ENCODE assay signal across 9 cellular contexts in genomic region chr2:219248845-219249202, GRCh38. TPM values are rescaled to one million over a fixed set of nuclear protein-coding genes. Genes with fewer than 3 reads are reported as not detected.
DNase-seq lines count a peak whose midpoint lies in the region; ATAC-seq, FAIRE-seq and TF ChIP-seq lines count a peak whose summit lies in the region.
"Had no signal": no experiment of that assay in that cellular context is flagged by ENCODE, and none has a peak within 500 bp of the region (broad histone marks: within the 10 kb centered on the region; RNA-seq: fewer than 3 reads in every experiment).

No MANE protein-coding gene starts in this region.

- RAD21 ChIA-PET in GM12878 (lab: Charles Lee; ENCODE audit: unreplicated experiment), result interaction anchor here (0.5 to 3.2 kb wide), 15 partner anchors 9 to 893 kb away, joined by 3 to 46 read pairs (median 5); partner anchors contain the start of genes ANKZF1, ATG9A, CNPPD1 and DNAJB2

- peak overlapping the region; percentile 58 for H3K27ac ChIP-seq in GM12878 (ENCODE audit: control insufficient read depth, insufficient read depth)
- H3K27ac ChIP-seq in urinary bladder (ENCODE audit: low read depth), result peak overlapping the region; percentile 71

- no peak for ATAC-seq in GM12878

- H4K20me1 ChIP-seq in GM12878 (ENCODE audit: control insufficient read depth, insufficient read depth), result 0 out of 2 replicates have a peak, but pooled peaks cover 4% of the 10 kb centered on the region

- peaks cover 16% of the 10 kb centered on the region for H3K36me3 Mint-ChIP-seq in activated naive CD4-positive, alpha-beta T cell treated with anti-CD3 and anti-CD28 coated beads, Interleukin-2, amount 50 U/mL, for 24 hours
- H3K36me3 Mint-ChIP-seq in mesothelial cell of epicardium, result no peaks in the 10 kb centered on the region

- no peak for TF ChIP-seq RAD21 in GM12878 (IDR thresholded peaks at IDR 0.05; ENCODE audit: insufficient read depth, low read depth, low read length)

- peak overlapping the region; percentile 13; the same call in 1 of the 2 replicates for H3K9ac ChIP-seq in GM12878 (ENCODE audit: control insufficient read depth, insufficient read depth, low read length)

- in situ Hi-C loops in GM12878 (cut with MboI), result no loop called here

- TF ChIP-seq CTCF in GM12878 (IDR thresholded peaks at IDR 0.05 in 2 of 3, conservative IDR thresholded peaks at IDR 0.05 in 1 of 3; ENCODE audit: control insufficient read depth in 2 of 3, extremely low read depth in 1 of 3, insufficient read depth in 1 of 3, low read depth in 3 of 3, low read length in 3 of 3) (no peak), mesothelial cell of epicardium (IDR thresholded peaks at IDR 0.05; ENCODE audit: unreplicated experiment) (no peak)

- SMC1A ChIA-PET in GM12878 (lab: Charles Lee; ENCODE audit: uncharacterized antibody, unreplicated experiment), result interaction anchor here (1.2 to 8.6 kb wide), 10 partner anchors 11 to 89 kb away, joined by 3 to 98 read pairs (median 11); partner anchors contain the start of genes ANKZF1, ATG9A, CNPPD1 and DNAJB2

- no peaks in the 10 kb centered on the region for H3K9me3 ChIP-seq in GM12878 (replicated peaks; ENCODE audit: control insufficient read depth, insufficient read depth, low read length)

- POLR2A ChIA-PET in GM12878 (lab: Charles Lee), result interaction anchor here (0.5 to 9.0 kb wide), 14 partner anchors 9 to 97 kb away, joined by 3 to 160 read pairs (median 6); partner anchors contain the start of genes ANKZF1, ATG9A, CNPPD1 and DNAJB2

- 15% methylated on average over 2 of the region's 2 CpGs for WGBS in GM12878 (ENCODE audit: insufficient coverage, insufficient replicate concordance, low lambda C conversion rate, missing lambda C conversion rate)
- 77% methylated on average over 2 of the region's 2 CpGs for WGBS in urinary bladder

- CTCF ChIA-PET in GM12878 (lab: Yijun Ruan, JAX), result interaction anchor here (0.6 to 5.5 kb wide), 12 partner anchors 10 to 958 kb away, joined by 3 to 69 read pairs (median 4); partner anchors contain the start of genes ANKZF1, ATG9A, CNPPD1 and DNAJB2

- peak overlapping the region; percentile 85 for H3K4me3 Mint-ChIP-seq in activated naive CD4-positive, alpha-beta T cell treated with anti-CD3 and anti-CD28 coated beads, Interleukin-2, amount 50 U/mL, for 24 hours
- no peak overlapping the region for H3K4me3 Mint-ChIP-seq in mesothelial cell of epicardium

- no peaks in the 10 kb centered on the region for H3K9me3 Mint-ChIP-seq in activated naive CD4-positive, alpha-beta T cell treated with anti-CD3 and anti-CD28 coated beads, Interleukin-2, amount 50 U/mL, for 24 hours
- no peaks in the 10 kb centered on the region for H3K9me3 Mint-ChIP-seq in mesothelial cell of epicardium

- H3K4me1 Mint-ChIP-seq in activated naive CD4-positive, alpha-beta T cell treated with anti-CD3 and anti-CD28 coated beads, Interleukin-2, amount 50 U/mL, for 24 hours, result peaks cover 79% of the 10 kb centered on the region
- H3K4me1 Mint-ChIP-seq in mesothelial cell of epicardium, result peaks cover 33% of the 10 kb centered on the region

- H3K27me3 Mint-ChIP-seq in activated naive CD4-positive, alpha-beta T cell treated with anti-CD3 and anti-CD28 coated beads, Interleukin-2, amount 50 U/mL, for 24 hours, result no peaks in the 10 kb centered on the region
- peaks cover 37% of the 10 kb centered on the region for H3K27me3 Mint-ChIP-seq in mesothelial cell of epicardium (ENCODE audit: low read depth)

- intact Hi-C loops in GM12878 (cut with micrococcal nuclease; ENCODE audit: unreplicated experiment), result no loop called here

- H3K4me2 ChIP-seq in GM12878 (ENCODE audit: control insufficient read depth, insufficient read depth), result peak overlapping the region; percentile 9

- FAIRE-seq in GM12878 (lab: Jason Lieb, UNC), result no peak
- FAIRE-seq: D721Med had no signal

- BruUV-seq in GM12878 (replicated peaks; lab: Mats Ljungman, UMichigan), result no TSS peak

- H3K79me2 ChIP-seq in GM12878 (ENCODE audit: control insufficient read depth, insufficient read depth, low read length), result peaks cover 60% of the 10 kb centered on the region

- no peak for TF ChIP-seq POLR2A in GM12878 (IDR thresholded peaks at IDR 0.05; ENCODE audit: low read depth, low read length)

- no peak for TF ChIP-seq EP300 in GM12878 (IDR thresholded peaks at IDR 0.05; ENCODE audit: borderline replicate concordance in 1 of 2, control insufficient read depth in 1 of 2, low read depth in 2 of 2, low read length in 2 of 2)

- H3K4me3 ChIP-seq in GM12878, result peak overlapping the region; percentile 35; the same call in 1 of the 2 replicates
- H3K4me3 ChIP-seq in urinary bladder (ENCODE audit: low read depth, low read length), result no peak overlapping the region

- no peak for DNase-seq in activated naive CD4-positive, alpha-beta T cell (lab: John Stamatoyannopoulos, UW)
- DNase-seq in GM12878 (ENCODE audit: low read depth, low spot score) (no peak), mesothelial cell of epicardium (ENCODE audit: low spot score in 2 of 2, unreplicated experiment in 2 of 2) (no peak), NCI-H446 treated with DMSO at 0.1 percent for 48 hours (lab: John Stamatoyannopoulos, UW) (no peak), DMS53 (lab: John Stamatoyannopoulos, UW) (no peak)
- DNase-seq in stimulated activated naive CD4-positive, alpha-beta T cell (lab: John Stamatoyannopoulos, UW), result no peak

- peak overlapping the region; percentile 86 for H3K27ac Mint-ChIP-seq in activated naive CD4-positive, alpha-beta T cell treated with anti-CD3 and anti-CD28 coated beads, Interleukin-2, amount 50 U/mL, for 24 hours
- H3K27ac Mint-ChIP-seq in mesothelial cell of epicardium, result peak overlapping the region; percentile 36

- H3K36me3 ChIP-seq in GM12878 (ENCODE audit: control insufficient read depth in 2 of 2, insufficient read depth in 2 of 2, low read length in 1 of 2), result peaks cover 12 to 19% of the 10 kb centered on the region in 2 experiments
- no peaks in the 10 kb centered on the region for H3K36me3 ChIP-seq in urinary bladder (ENCODE audit: insufficient read depth)

- H3K4me1 ChIP-seq in GM12878 (ENCODE audit: control insufficient read depth, insufficient read depth, low read length) (peaks cover 53% of the 10 kb centered on the region), urinary bladder (ENCODE audit: insufficient read depth) (no peaks in the 10 kb centered on the region)

- H3K27me3 ChIP-seq in GM12878 (replicated peaks in 1 of 2; ENCODE audit: control insufficient read depth in 2 of 2, insufficient read depth in 2 of 2, low read length in 1 of 2), result no peaks in the 10 kb centered on the region

- H2AFZ ChIP-seq in GM12878 (ENCODE audit: control insufficient read depth, low read depth, low read length), result no peak overlapping the region

RNA-seq across cellular contexts. Expression of gene STK16, which starts 3.5 kb away (rescaled TPM):
- 30.5 and 39.4 TPM in 2 replicates for total RNA-seq in GM12878 (2013; cell fraction: nucleolus; rRNA removed)
- 11.0 and 13.6 TPM in 2 replicates for total RNA-seq in GM12878 (2014; rRNA removed)
- 24.9 and 26.5 TPM in 2 replicates for total RNA-seq in GM12878 (2014; rRNA removed; fragmentation: Illumina TruSeq; extraction: Trizol)
- total RNA-seq in GM12878 (2021), result 28.8 and 33.9 TPM in 2 replicates
- polyA plus RNA-seq in GM12878 (2011; ENCODE audit: low read depth), result 21.0 TPM
- polyA plus RNA-seq in GM12878 (2011; rRNA removed), result 30.1 and 50.1 TPM in 2 replicates
- polyA plus RNA-seq in GM12878 (2011; cell fraction: cytosol; rRNA removed), result 75.5 and 87.5 TPM in 2 replicates
- polyA plus RNA-seq in GM12878 (2011; cell fraction: nucleus; rRNA removed), result 62.6 and 84.5 TPM in 2 replicates
- 25.4 and 31.7 TPM in 2 replicates for polyA plus RNA-seq in GM12878 (2012)
- 23.0 and 45.6 TPM in 2 replicates for polyA plus RNA-seq in GM12878 (2014; fragmentation: Illumina TruSeq; extraction: Trizol)
- polyA plus RNA-seq in GM12878 (2014; fragmentation: Nextera tagmentation; extraction: Ambion mirVana), result 1 to 10 TPM; 8.4 to 9.0 TPM
- 30.8 and 31.2 TPM in 2 replicates for polyA plus RNA-seq in GM12878 (2014; rRNA removed)
- polyA plus RNA-seq in GM12878 (2016; fragmentation: Nextera tagmentation; extraction: Ambion mirVana), result 1 to 10 TPM; 4.3 to 5.9 TPM
- 46.5 and 53.0 TPM in 2 replicates for polyA minus RNA-seq in GM12878 (2011; rRNA and poly(A)+ RNA removed)
- 11.4 and 14.6 TPM in 2 replicates for polyA minus RNA-seq in GM12878 (2011; cell fraction: cytosol; rRNA and poly(A)+ RNA removed)
- 36.4 and 44.8 TPM in 2 replicates for polyA minus RNA-seq in GM12878 (2011; cell fraction: nucleus; rRNA and poly(A)+ RNA removed)
- 28.0 to 31.2 TPM (median 29.0 TPM) in 3 replicates for total RNA-seq in mesothelial cell of epicardium
- 11.2 TPM for total RNA-seq in urinary bladder
- polyA plus RNA-seq in urinary bladder, result 36.3 TPM

RNA-seq across cellular contexts. Expression of gene GLB1L, which starts 3.6 kb away (rescaled TPM):
- 7.4 and 8.8 TPM in 2 replicates for total RNA-seq in GM12878 (2013; cell fraction: nucleolus; rRNA removed)
- total RNA-seq in GM12878 (2014; rRNA removed) (3.7 and 5.1 TPM in 2 replicates), GM12878 (2014; rRNA removed; fragmentation: Illumina TruSeq; extraction: Trizol) (2.1 and 3.3 TPM in 2 replicates), GM12878 (2021) (2.8 and 4.5 TPM in 2 replicates), mesothelial cell of epicardium (9.6 to 11.6 TPM (median 9.9 TPM) in 3 replicates), urinary bladder (12.0 TPM)
- polyA plus RNA-seq in GM12878 (2011; ENCODE audit: low read depth), result 1.9 TPM
- polyA plus RNA-seq in GM12878 (2011; rRNA removed) (2.8 and 3.4 TPM in 2 replicates), GM12878 (2014; fragmentation: Illumina TruSeq; extraction: Trizol) (3.5 and 5.5 TPM in 2 replicates), GM12878 (2014; fragmentation: Nextera tagmentation; extraction: Ambion mirVana) (1 to 10 TPM in 1 of 2 experiments, under 1 TPM in 1; 0.29 to 1.0 TPM), GM12878 (2014; rRNA removed) (4.5 and 4.6 TPM in 2 replicates), GM12878 (2016; fragmentation: Nextera tagmentation; extraction: Ambion mirVana) (1 to 10 TPM; 1.3 to 2.6 TPM), urinary bladder (6.5 TPM)
- 3.8 and 3.9 TPM in 2 replicates for polyA plus RNA-seq in GM12878 (2011; cell fraction: cytosol; rRNA removed)
- polyA plus RNA-seq in GM12878 (2011; cell fraction: nucleus; rRNA removed), result 5.5 and 5.6 TPM in 2 replicates
- 2.0 and 2.3 TPM in 2 replicates for polyA plus RNA-seq in GM12878 (2012)
- 3.3 and 3.9 TPM in 2 replicates for polyA minus RNA-seq in GM12878 (2011; rRNA and poly(A)+ RNA removed)
- 2.8 TPM in 1 of 2 replicates, not detected in the other for polyA minus RNA-seq in GM12878 (2011; cell fraction: cytosol; rRNA and poly(A)+ RNA removed)
- polyA minus RNA-seq in GM12878 (2011; cell fraction: nucleus; rRNA and poly(A)+ RNA removed), result 3.7 and 4.4 TPM in 2 replicates

RNA-seq across cellular contexts. Expression of gene TUBA4B, which starts 4.2 kb away (rescaled TPM):
- total RNA-seq in GM12878 (2013; cell fraction: nucleolus; rRNA removed), result not detected in 2 replicates
- not detected in 2 replicates for total RNA-seq in GM12878 (2014; rRNA removed)
- not detected in 2 replicates for total RNA-seq in GM12878 (2014; rRNA removed; fragmentation: Illumina TruSeq; extraction: Trizol)
- total RNA-seq in GM12878 (2021), result not detected in 2 replicates
- polyA plus RNA-seq in GM12878 (2011; ENCODE audit: low read depth), result not detected
- 0.07 TPM in 1 of 2 replicates, not detected in the other for polyA plus RNA-seq in GM12878 (2011; rRNA removed)
- 0.07 TPM in 1 of 2 replicates, not detected in the other for polyA plus RNA-seq in GM12878 (2011; cell fraction: cytosol; rRNA removed)
- polyA plus RNA-seq in GM12878 (2011; cell fraction: nucleus; rRNA removed), result not detected in 2 replicates
- polyA plus RNA-seq in GM12878 (2012), result 0.20 TPM in 1 of 2 replicates, not detected in the other
- polyA plus RNA-seq in GM12878 (2014; fragmentation: Illumina TruSeq; extraction: Trizol), result not detected in 2 replicates
- not detected for polyA plus RNA-seq in GM12878 (2014; fragmentation: Nextera tagmentation; extraction: Ambion mirVana)
- polyA plus RNA-seq in GM12878 (2014; rRNA removed), result not detected in 2 replicates
- polyA plus RNA-seq in GM12878 (2016; fragmentation: Nextera tagmentation; extraction: Ambion mirVana), result not detected
- 0.26 TPM in 1 of 2 replicates, not detected in the other for polyA minus RNA-seq in GM12878 (2011; rRNA and poly(A)+ RNA removed)
- polyA minus RNA-seq in GM12878 (2011; cell fraction: cytosol; rRNA and poly(A)+ RNA removed), result not detected in 2 replicates
- polyA minus RNA-seq in GM12878 (2011; cell fraction: nucleus; rRNA and poly(A)+ RNA removed), result not detected in 2 replicates
- total RNA-seq in mesothelial cell of epicardium, result not detected in 3 replicates
- not detected for total RNA-seq in urinary bladder
- polyA plus RNA-seq in urinary bladder, result not detected

RNA-seq across cellular contexts. Expression of gene TUBA4A, which starts 4.9 kb away (rescaled TPM):
- 33.4 and 45.6 TPM in 2 replicates for total RNA-seq in GM12878 (2013; cell fraction: nucleolus; rRNA removed)
- total RNA-seq in GM12878 (2014; rRNA removed) (126 and 130 TPM in 2 replicates), GM12878 (2014; rRNA removed; fragmentation: Illumina TruSeq; extraction: Trizol) (81.9 and 89.4 TPM in 2 replicates), GM12878 (2021) (117 and 142 TPM in 2 replicates), mesothelial cell of epicardium (0.47 to 1.1 TPM (median 0.63 TPM) in 3 replicates), urinary bladder (4.8 TPM)
- 64.8 TPM for polyA plus RNA-seq in GM12878 (2011; ENCODE audit: low read depth)
- polyA plus RNA-seq in GM12878 (2011; rRNA removed) (85.4 and 270 TPM in 2 replicates), GM12878 (2014; fragmentation: Illumina TruSeq; extraction: Trizol) (308 and 325 TPM in 2 replicates), GM12878 (2014; fragmentation: Nextera tagmentation; extraction: Ambion mirVana) (10 to 100 TPM; 58.2 to 88.6 TPM), GM12878 (2014; rRNA removed) (118 and 122 TPM in 2 replicates), GM12878 (2016; fragmentation: Nextera tagmentation; extraction: Ambion mirVana) (100 to 1,000 TPM; 229 to 254 TPM), urinary bladder (41.9 TPM)
- 383 and 456 TPM in 2 replicates for polyA plus RNA-seq in GM12878 (2011; cell fraction: cytosol; rRNA removed)
- polyA plus RNA-seq in GM12878 (2011; cell fraction: nucleus; rRNA removed), result 369 and 394 TPM in 2 replicates
- 102 and 109 TPM in 2 replicates for polyA plus RNA-seq in GM12878 (2012)
- 81.9 and 101 TPM in 2 replicates for polyA minus RNA-seq in GM12878 (2011; rRNA and poly(A)+ RNA removed)
- polyA minus RNA-seq in GM12878 (2011; cell fraction: cytosol; rRNA and poly(A)+ RNA removed), result 32.6 and 48.3 TPM in 2 replicates
- polyA minus RNA-seq in GM12878 (2011; cell fraction: nucleus; rRNA and poly(A)+ RNA removed), result 54.6 and 92.9 TPM in 2 replicates

RNA-seq across cellular contexts. Expression of gene ANKZF1, which starts 19.2 kb away (rescaled TPM):
- total RNA-seq in GM12878 (2013; cell fraction: nucleolus; rRNA removed), result 438 and 460 TPM in 2 replicates
- 34.2 and 40.6 TPM in 2 replicates for total RNA-seq in GM12878 (2014; rRNA removed)
- total RNA-seq in GM12878 (2014; rRNA removed; fragmentation: Illumina TruSeq; extraction: Trizol), result 20.3 TPM in 2 replicates
- total RNA-seq in GM12878 (2021), result 35.3 and 39.2 TPM in 2 replicates
- 34.5 TPM for polyA plus RNA-seq in GM12878 (2011; ENCODE audit: low read depth)
- polyA plus RNA-seq in GM12878 (2011; rRNA removed), result 102 and 104 TPM in 2 replicates
- polyA plus RNA-seq in GM12878 (2011; cell fraction: cytosol; rRNA removed), result 59.3 and 61.2 TPM in 2 replicates
- polyA plus RNA-seq in GM12878 (2011; cell fraction: nucleus; rRNA removed), result 590 and 828 TPM in 2 replicates
- polyA plus RNA-seq in GM12878 (2012), result 59.1 and 92.4 TPM in 2 replicates
- 17.8 and 23.6 TPM in 2 replicates for polyA plus RNA-seq in GM12878 (2014; fragmentation: Illumina TruSeq; extraction: Trizol)
- 1 to 10 TPM; 3.1 to 5.0 TPM for polyA plus RNA-seq in GM12878 (2014; fragmentation: Nextera tagmentation; extraction: Ambion mirVana)
- 48.1 and 49.5 TPM in 2 replicates for polyA plus RNA-seq in GM12878 (2014; rRNA removed)
- polyA plus RNA-seq in GM12878 (2016; fragmentation: Nextera tagmentation; extraction: Ambion mirVana), result 10 to 100 TPM; 35.8 to 36.6 TPM
- 65.4 and 72.9 TPM in 2 replicates for polyA minus RNA-seq in GM12878 (2011; rRNA and poly(A)+ RNA removed)
- 22.0 and 24.3 TPM in 2 replicates for polyA minus RNA-seq in GM12878 (2011; cell fraction: cytosol; rRNA and poly(A)+ RNA removed)
- polyA minus RNA-seq in GM12878 (2011; cell fraction: nucleus; rRNA and poly(A)+ RNA removed), result 177 and 185 TPM in 2 replicates
- 58.3 to 65.3 TPM (median 59.6 TPM) in 3 replicates for total RNA-seq in mesothelial cell of epicardium
- 30.6 TPM for total RNA-seq in urinary bladder
- 22.3 TPM for polyA plus RNA-seq in urinary bladder
